In genomic region chr3:30273304-30274072, GRCh38 we compare ENCODE assay signal across 1 cellular context.
TF ChIP-seq lines count a peak whose summit lies in the region.

No MANE protein-coding gene starts in this region.

TF ChIP-seq in SK-N-SH, 30 proteins besides CTCF, POLR2A, EP300 and RAD21 (continued from another document):
- TF ChIP-seq USF2 (IDR thresholded peaks at IDR 0.05; ENCODE audit: borderline replicate concordance, low read depth, low read length) (no peak), ZBTB33 (IDR thresholded peaks at IDR 0.05; ENCODE audit: borderline replicate concordance, low read depth) (peak; percentile 26; the same call in 1 of the 2 replicates), IRF3 (IDR thresholded peaks at IDR 0.05; ENCODE audit: low read depth, low read length) (no peak), FOSL2 (IDR thresholded peaks at IDR 0.05; ENCODE audit: borderline replicate concordance, low read depth) (peak; percentile 36; the same call in 1 of the 2 replicates), ELF1 (IDR thresholded peaks at IDR 0.05) (no peak), NFIC (IDR thresholded peaks at IDR 0.05; ENCODE audit: borderline replicate concordance) (peak; percentile 52; the same call in 1 of the 2 replicates), TEAD4 (IDR thresholded peaks at IDR 0.05; ENCODE audit: borderline replicate concordance, insufficient read depth) (peak; percentile 76; the same call in 1 of the 2 replicates), REST (IDR thresholded peaks at IDR 0.05; ENCODE audit: low read depth, low read length) (no peak), GATA2 (CRISPR knock-in tag; IDR thresholded peaks at IDR 0.05) (peak; percentile 99), SMC3 (IDR thresholded peaks at IDR 0.05; ENCODE audit: low read depth, low read length) (no peak), CHD2 (IDR thresholded peaks at IDR 0.05; ENCODE audit: low read length, partially characterized antibody) (peak; percentile 74)
- TF ChIP-seq, protein P1, sequence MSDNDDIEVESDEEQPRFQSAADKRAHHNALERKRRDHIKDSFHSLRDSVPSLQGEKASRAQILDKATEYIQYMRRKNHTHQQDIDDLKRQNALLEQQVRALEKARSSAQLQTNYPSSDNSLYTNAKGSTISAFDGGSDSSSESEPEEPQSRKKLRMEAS (IDR thresholded peaks at IDR 0.05; ENCODE audit: low read depth), result no peak
